ENCODE assay signal across 21 cellular contexts in the genomic region with DNA sequence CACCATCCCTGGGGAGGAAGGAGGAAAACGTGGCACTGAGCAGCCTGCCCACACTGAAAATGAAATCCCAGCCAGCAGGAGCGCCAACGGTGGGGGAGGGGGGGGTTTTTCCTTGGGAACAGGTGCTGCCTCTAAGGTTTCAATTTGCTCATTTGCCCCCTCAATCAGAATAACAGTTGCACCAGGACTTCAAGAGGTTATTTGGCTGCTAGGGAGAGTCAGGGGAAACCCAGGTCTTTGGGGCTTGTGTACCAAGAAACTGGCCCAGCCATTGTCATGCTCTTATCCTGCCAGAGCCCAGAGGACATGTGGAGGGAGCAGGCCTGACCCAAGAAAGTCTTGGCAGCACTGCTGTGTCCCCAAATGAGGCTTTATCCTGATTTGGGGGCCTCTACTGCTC.
A peak's percentile ranks its signal among the peaks of the same experiment; 100 is the strongest.
DNase-seq lines count a peak whose midpoint lies in the region; ATAC-seq and TF ChIP-seq lines count a peak whose summit lies in the region.
"Had no signal": no experiment of that assay in that cellular context is flagged by ENCODE, and none has a peak within 500 bp of the region (broad histone marks: within the 10 kb centered on the region; RNA-seq: fewer than 3 reads in every experiment).

No MANE protein-coding gene starts in this region.

- H3K4me1 ChIP-seq in endodermal cell (ENCODE audit: control insufficient read depth, insufficient read depth, low read length) (peaks cover 17% of the 10 kb centered on the region), spleen (no peaks in the 10 kb centered on the region)

- H3K4me1 Mint-ChIP-seq in endodermal cell: peaks cover 43% of the 10 kb centered on the region
- no peaks in the 10 kb centered on the region for H3K4me1 Mint-ChIP-seq in activated CD8-positive, alpha-beta T cell treated with anti-CD3 and anti-CD28 coated beads, Interleukin-2, amount 10 ng/mL, durations not matched to agents 7 days and 5 days (ENCODE audit: low read depth)
- H3K4me1 Mint-ChIP-seq: activated naive CD4-positive, alpha-beta T cell treated with anti-CD3 and anti-CD28 coated beads, Interleukin-2, amount 10 ng/mL, durations not matched to agents 7 days and 5 days; CD8-positive, alpha-beta memory T cell; central memory CD8-positive, alpha-beta T cell had no signal

- H3K36me3 Mint-ChIP-seq in endodermal cell (ENCODE audit: low read depth): no peaks in the 10 kb centered on the region
- H3K36me3 Mint-ChIP-seq in activated CD8-positive, alpha-beta T cell treated with anti-CD3 and anti-CD28 coated beads, Interleukin-2, amount 10 ng/mL, durations not matched to agents 7 days and 5 days (ENCODE audit: low read depth): no peaks in the 10 kb centered on the region
- H3K36me3 Mint-ChIP-seq: activated naive CD4-positive, alpha-beta T cell treated with anti-CD3 and anti-CD28 coated beads, Interleukin-2, amount 10 ng/mL, durations not matched to agents 7 days and 5 days; CD8-positive, alpha-beta memory T cell; T-cell had no signal

- H3K9ac ChIP-seq in endodermal cell (ENCODE audit: extremely low read depth, low read length, poor library complexity, severe bottlenecking): peak overlapping the region; percentile 40

- ATAC-seq in Right ventricle myocardium superior (ENCODE audit: poor library complexity) (peak; percentile 9), HG02610 (IDR thresholded peaks at IDR 0.05; ENCODE audit: unreplicated experiment) (no peak)
- no peak for ATAC-seq in activated CD8-positive, alpha-beta T cell treated with anti-CD3 and anti-CD28 coated beads, Interleukin-2, amount 10 ng/mL, durations not matched to agents 7 days and 5 days
- ATAC-seq: foreskin keratinocyte, T-cell had no signal

- H3K4me3 ChIP-seq in endodermal cell (ENCODE audit: low read length): no peak overlapping the region
- no peak overlapping the region for H3K4me3 ChIP-seq in spleen

- H3K27ac Mint-ChIP-seq in endodermal cell: peak overlapping the region; percentile 90
- no peak overlapping the region for H3K27ac Mint-ChIP-seq in activated CD8-positive, alpha-beta T cell treated with anti-CD3 and anti-CD28 coated beads, Interleukin-2, amount 10 ng/mL, durations not matched to agents 7 days and 5 days
- H3K27ac Mint-ChIP-seq: activated naive CD4-positive, alpha-beta T cell treated with anti-CD3 and anti-CD28 coated beads, Interleukin-2, amount 10 ng/mL, durations not matched to agents 7 days and 5 days; CD8-positive, alpha-beta memory T cell; T-cell had no signal

- DNase-seq in Right ventricle myocardium superior (no peak), cardiac septum (ENCODE audit: low spot score) (no peak), NCI-H2107 treated with DMSO at 0.1 percent for 48 hours (lab: John Stamatoyannopoulos, UW; ENCODE audit: unreplicated experiment) (peak; percentile 77), endodermal cell (peak; percentile 60), spleen (peak; percentile 28), GM20000 (ENCODE audit: low spot score) (no peak)
- no peak for DNase-seq in activated CD8-positive, alpha-beta T cell treated with anti-CD3 and anti-CD28 coated beads, Interleukin-2, amount 10 ng/mL, durations not matched to agents 7 days and 5 days
- DNase-seq: activated CD4-positive, alpha-beta T cell treated with anti-CD3 and anti-CD28 coated beads for 48 hours; activated naive CD4-positive, alpha-beta T cell treated with anti-CD3 and anti-CD28 coated beads, Interleukin-2, amount 10 ng/mL, durations not matched to agents 7 days and 5 days; CD8-positive, alpha-beta memory T cell; foreskin keratinocyte; hippocampal formation; Kasumi-1; left cardiac atrium; NCI-H1105 treated with DMSO at 0.1 percent for 48 hours; SHP77 treated with DMSO at 0.1 percent for 48 hours; stimulated activated CD8-positive, alpha-beta memory T cell treated with anti-CD3 and anti-CD28 coated beads, Interleukin-4, amount 100 ng/mL, for 48 hours; T-cell had no signal

- H3K9me3 ChIP-seq in endodermal cell (ENCODE audit: control insufficient read depth, low read length) (peaks cover 4% of the 10 kb centered on the region), spleen (no peaks in the 10 kb centered on the region)

- H3K36me3 ChIP-seq in endodermal cell (ENCODE audit: control insufficient read depth, insufficient read depth, low read length) (no peaks in the 10 kb centered on the region), spleen (no peaks in the 10 kb centered on the region)

- H3K27me3 ChIP-seq in endodermal cell (ENCODE audit: control insufficient read depth, insufficient read depth, low read length, poor library complexity, severe bottlenecking): peaks cover 5% of the 10 kb centered on the region
- H3K27me3 ChIP-seq in spleen (replicated peaks in 1 of 7): peaks cover 0 to 44% (median 0%) of the 10 kb centered on the region in 7 donors
- H3K27me3 ChIP-seq: foreskin keratinocyte had no signal

- TF ChIP-seq POLR2A in spleen (IDR thresholded peaks at IDR 0.05): no peak

- intact Hi-C loops in Right ventricle myocardium superior (cut with DNase I) (no loop called here), cardiac septum (cut with DNase I) (no loop called here), spleen (cut with DNase I; ENCODE audit: low total_unique reads) (no loop called here)

- WGBS in endodermal cell (ENCODE audit: insufficient coverage in 1 of 2, insufficient read length in 1 of 2), 2 experiments: 20 to 32% methylated on average over 1 to 3 of the region's 3 CpGs
- WGBS in spleen, 5 donors: 53 to 79% (median 59%) methylated on average over 3 of the region's 3 CpGs

- H3K27me3 Mint-ChIP-seq in endodermal cell (ENCODE audit: insufficient read depth): no peaks in the 10 kb centered on the region
- peaks cover 11% of the 10 kb centered on the region for H3K27me3 Mint-ChIP-seq in activated CD8-positive, alpha-beta T cell treated with anti-CD3 and anti-CD28 coated beads, Interleukin-2, amount 10 ng/mL, durations not matched to agents 7 days and 5 days (ENCODE audit: low read depth)

- CTCF ChIA-PET in activated CD8-positive, alpha-beta T cell treated with anti-CD3 and anti-CD28 coated beads, Interleukin-2, amount 10 ng/mL, durations not matched to agents 7 days and 5 days (lab: Charles Lee): interaction anchor here (0.6 kb wide), 1 partner anchor 158 kb away, joined by 5 read pairs; no protein-coding TSS in a partner anchor

- H3K27ac ChIP-seq in endodermal cell (ENCODE audit: low read depth, low read length): peak overlapping the region; percentile 3
- H3K27ac ChIP-seq in spleen: no peak overlapping the region
- H3K27ac ChIP-seq: foreskin keratinocyte had no signal

- TF ChIP-seq CTCF in endodermal cell (conservative IDR thresholded peaks at IDR 0.05) (no peak), spleen (IDR thresholded peaks at IDR 0.05 in 8 of 11, conservative IDR thresholded peaks at IDR 0.05 in 3 of 11) (no peak), GM20000 (IDR thresholded peaks at IDR 0.05; ENCODE audit: extremely low read depth, missing control alignments) (no peak)

- H3K9me3 Mint-ChIP-seq in endodermal cell: peaks cover 4% of the 10 kb centered on the region
- no peaks in the 10 kb centered on the region for H3K9me3 Mint-ChIP-seq in activated CD8-positive, alpha-beta T cell treated with anti-CD3 and anti-CD28 coated beads, Interleukin-2, amount 10 ng/mL, durations not matched to agents 7 days and 5 days (ENCODE audit: insufficient read depth)
- H3K9me3 Mint-ChIP-seq: activated naive CD4-positive, alpha-beta T cell treated with anti-CD3 and anti-CD28 coated beads, Interleukin-2, amount 10 ng/mL, durations not matched to agents 7 days and 5 days; CD8-positive, alpha-beta memory T cell; central memory CD8-positive, alpha-beta T cell; neural crest cell; T-cell had no signal

- no peak overlapping the region for H3K4me3 Mint-ChIP-seq in endodermal cell
- H3K4me3 Mint-ChIP-seq in activated CD8-positive, alpha-beta T cell treated with anti-CD3 and anti-CD28 coated beads, Interleukin-2, amount 10 ng/mL, durations not matched to agents 7 days and 5 days: no peak overlapping the region
- H3K4me3 Mint-ChIP-seq: activated naive CD4-positive, alpha-beta T cell treated with anti-CD3 and anti-CD28 coated beads, Interleukin-2, amount 10 ng/mL, durations not matched to agents 7 days and 5 days; CD8-positive, alpha-beta memory T cell; central memory CD8-positive, alpha-beta T cell; neural crest cell; T-cell had no signal

- POLR2A ChIA-PET in activated CD8-positive, alpha-beta T cell treated with anti-CD3 and anti-CD28 coated beads, Interleukin-2, amount 10 ng/mL, durations not matched to agents 7 days and 5 days (lab: Charles Lee): no interaction called here

Comparison
In these comparisons a context has a peak if more than half of its experiments do, and no peak if none do; other contexts are left out.
1. DNase-seq: peak in NCI-H2107 treated with DMSO at 0.1 percent for 48 hours (single experiment), endodermal cell (single experiment) and spleen (single experiment); none in Right ventricle myocardium superior (single experiment), cardiac septum (single experiment), GM20000 (single experiment) and activated CD8-positive, alpha-beta T cell treated with anti-CD3 and anti-CD28 coated beads, Interleukin-2, amount 10 ng/mL, durations not matched to agents 7 days and 5 days (single experiment).